Comparison of ENCODE assay signal across 1 cellular context in genomic region chrX:133681416-133681815, GRCh38.
TF ChIP-seq lines count a peak whose summit lies in the region.

No MANE protein-coding gene starts in this region.

TF ChIP-seq in H1, 55 proteins besides CTCF, POLR2A, EP300 and RAD21 (continued from another document):
- no peak for TF ChIP-seq CHD7 (IDR thresholded peaks at IDR 0.05; ENCODE audit: insufficient replicate concordance, low read length)
- TF ChIP-seq ASH2L (IDR thresholded peaks at IDR 0.05; ENCODE audit: low read length) = no peak
- TF ChIP-seq HDAC6 (IDR thresholded peaks at IDR 0.05; ENCODE audit: low read depth, low read length) = no peak
- TF ChIP-seq FOSL1 (IDR thresholded peaks at IDR 0.05; ENCODE audit: insufficient read depth, low read depth, low read length) = no peak
- no peak for TF ChIP-seq EGR1 (IDR thresholded peaks at IDR 0.05; ENCODE audit: borderline replicate concordance, low read depth, low read length)
- no peak for TF ChIP-seq SP4 (IDR thresholded peaks at IDR 0.05; ENCODE audit: low read length)
- TF ChIP-seq TBP (IDR thresholded peaks at IDR 0.05; ENCODE audit: low read depth, low read length) = no peak
- TF ChIP-seq GABPA (IDR thresholded peaks at IDR 0.05; ENCODE audit: borderline replicate concordance, insufficient read depth, low read length) = no peak
- no peak for TF ChIP-seq SAP30 (IDR thresholded peaks at IDR 0.05; ENCODE audit: insufficient read depth, insufficient replicate concordance, low read length)
